2 cellular contexts compared by ENCODE assay signal in genomic region chr10:110209926-110210662, GRCh38.
TF ChIP-seq lines count a peak whose summit lies in the region.

No MANE protein-coding gene starts in this region.

TF ChIP-seq in IMR-90, 13 proteins besides CTCF, POLR2A, EP300 and RAD21:
- TF ChIP-seq BHLHE40 (IDR thresholded peaks at IDR 0.05; ENCODE audit: low read depth, low read length) (0 out of 2 replicates have a peak, but pooled peaks have one; percentile 41), FOS (IDR thresholded peaks at IDR 0.05; ENCODE audit: low read depth, low read length) (no peak)

TF ChIP-seq in endothelial cell of umbilical vein, 7 proteins besides CTCF, POLR2A, EP300 and RAD21:
- TF ChIP-seq MYC (IDR thresholded peaks at IDR 0.05; ENCODE audit: low read depth, low read length), result no peak
- TF ChIP-seq FOS (IDR thresholded peaks at IDR 0.05; ENCODE audit: borderline replicate concordance, insufficient read depth, low read length), result no peak
- no peak for TF ChIP-seq JUN (IDR thresholded peaks at IDR 0.05; ENCODE audit: borderline replicate concordance, insufficient read depth, insufficient read length, low read depth)
- TF ChIP-seq POLR2AphosphoS5 (IDR thresholded peaks at IDR 0.05; ENCODE audit: insufficient read depth, low read depth, low read length), result no peak
- TF ChIP-seq MAX (IDR thresholded peaks at IDR 0.05; ENCODE audit: insufficient read depth, insufficient read length), result no peak
- no peak for TF ChIP-seq EZH2 (IDR thresholded peaks at IDR 0.05; ENCODE audit: borderline replicate concordance, low read depth, low read length, severe bottlenecking)
- TF ChIP-seq GATA2 (IDR thresholded peaks at IDR 0.05; ENCODE audit: insufficient read depth, insufficient read length, low read depth, low read length), result no peak
